In genomic region chr10:29926649-29927048, GRCh38 we compare ENCODE assay signal across 11 cellular contexts.
DNase-seq lines count a peak whose midpoint lies in the region; ATAC-seq, FAIRE-seq and TF ChIP-seq lines count a peak whose summit lies in the region.
"Had no signal": no experiment of that assay in that cellular context is flagged by ENCODE, and none has a peak within 500 bp of the region (broad histone marks: within the 10 kb centered on the region; RNA-seq: fewer than 3 reads in every experiment).

No MANE protein-coding gene starts in this region.

- peaks cover 32% of the 10 kb centered on the region for H3K4me1 Mint-ChIP-seq in mesothelial cell of epicardium
- H3K4me1 Mint-ChIP-seq: IgD-negative memory B cell had no signal

- H3K36me3 Mint-ChIP-seq in mesothelial cell of epicardium, result peaks cover 7% of the 10 kb centered on the region
- H3K36me3 Mint-ChIP-seq: IgD-negative memory B cell had no signal

- DNase-seq in BE2C (peak; percentile 41), dedifferentiated amniotic fluid mesenchymal stem cell (ENCODE audit: extremely low spot score) (peak; percentile 45), mesothelial cell of epicardium (ENCODE audit: low spot score in 2 of 2, unreplicated experiment in 2 of 2) (no peak), D721Med (ENCODE audit: insufficient read length, low spot score) (no peak), CD1c-positive myeloid dendritic cell (ENCODE audit: extremely low spot score) (no peak)
- no peak for DNase-seq in stimulated activated CD4-positive, alpha-beta T cell treated with anti-CD3 and anti-CD28 coated beads, Interleukin-4, amount 100 ng/mL, for 24 hours
- DNase-seq: activated T-cell treated with anti-CD3 and anti-CD28 coated beads, Interleukin-2, amount 50 U/mL, for 4 hours; erythroblast had no signal

- peak; percentile 69 for TF ChIP-seq RAD21 in Ishikawa (IDR thresholded peaks at IDR 0.05; ENCODE audit: low read depth)

- no peaks in the 10 kb centered on the region for H3K9me3 ChIP-seq in BE2C

- no peak overlapping the region for H3K4me3 Mint-ChIP-seq in mesothelial cell of epicardium
- H3K4me3 Mint-ChIP-seq: activated T-cell treated with anti-CD3 and anti-CD28 coated beads, Interleukin-2, amount 50 U/mL, for 4 hours had no signal

- H3K27me3 Mint-ChIP-seq in mesothelial cell of epicardium (ENCODE audit: low read depth), result no peaks in the 10 kb centered on the region

- H3K36me3 ChIP-seq in BE2C, result no peaks in the 10 kb centered on the region

- peaks cover 21% of the 10 kb centered on the region for H3K9me3 Mint-ChIP-seq in mesothelial cell of epicardium

- no peak for ATAC-seq in GM19455 (IDR thresholded peaks at IDR 0.05; ENCODE audit: unreplicated experiment)
- ATAC-seq: activated T-cell treated with anti-CD3 and anti-CD28 coated beads, Interleukin-2, amount 50 U/mL, for 4 hours had no signal

- TF ChIP-seq CTCF in BE2C (IDR thresholded peaks at IDR 0.05; ENCODE audit: low read depth, low read length), result peak; percentile 75
- peak; percentile 33 for TF ChIP-seq CTCF in mesothelial cell of epicardium (IDR thresholded peaks at IDR 0.05; ENCODE audit: unreplicated experiment)
- TF ChIP-seq CTCF in D721Med (IDR thresholded peaks at IDR 0.05; ENCODE audit: insufficient read depth, missing control alignments), result no peak

- no peaks in the 10 kb centered on the region for H3K27me3 ChIP-seq in BE2C

- H3K4me1 ChIP-seq in BE2C, result no peaks in the 10 kb centered on the region

- no peak overlapping the region for H3K4me3 ChIP-seq in BE2C (ENCODE audit: low read depth, low read length)

- TF ChIP-seq EP300 in Ishikawa (IDR thresholded peaks at IDR 0.05; ENCODE audit: borderline replicate concordance), result no peak

- FAIRE-seq in D721Med (lab: Jason Lieb, UNC), result no peak

- no peak overlapping the region for H3K27ac Mint-ChIP-seq in mesothelial cell of epicardium
- H3K27ac Mint-ChIP-seq: IgD-negative memory B cell had no signal

TF ChIP-seq in Ishikawa, 13 proteins besides CTCF, POLR2A, EP300 and RAD21:
- no peak for TF ChIP-seq TAF1 (IDR thresholded peaks at IDR 0.05; ENCODE audit: low read depth)
- 0 out of 2 replicates have a peak, but pooled peaks have one; percentile 18 for TF ChIP-seq MAX (IDR thresholded peaks at IDR 0.05)

Comparison
In these comparisons a context has a peak if more than half of its experiments do, and no peak if none do; other contexts are left out.
1. DNase-seq: peak in BE2C (single experiment) and dedifferentiated amniotic fluid mesenchymal stem cell (single experiment); none in mesothelial cell of epicardium (0 of 2), D721Med (single experiment), stimulated activated CD4-positive, alpha-beta T cell treated with anti-CD3 and anti-CD28 coated beads, Interleukin-4, amount 100 ng/mL, for 24 hours (single experiment) and CD1c-positive myeloid dendritic cell (single experiment).